18 cellular contexts compared by ENCODE assay signal in the genomic region with DNA sequence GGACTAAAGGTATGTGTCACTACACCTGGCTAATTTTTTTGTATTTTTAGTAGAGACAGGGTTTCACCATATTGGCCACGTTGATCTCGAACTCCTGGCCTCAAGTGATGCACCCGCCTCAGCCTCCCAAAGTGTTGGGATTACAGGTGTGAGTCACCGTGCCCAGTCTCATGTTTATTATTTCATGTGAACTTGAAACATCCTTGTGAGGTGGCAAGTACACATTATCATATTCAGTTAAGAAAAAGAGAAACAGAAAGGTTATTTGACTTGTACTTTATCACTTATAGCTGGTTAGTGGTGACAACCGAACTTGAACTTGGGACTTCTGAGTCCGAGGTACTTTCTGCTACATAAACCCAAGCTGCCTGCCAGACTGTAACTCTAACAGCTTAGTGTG. TPM values are rescaled to one million over a fixed set of nuclear protein-coding genes. Genes with fewer than 3 reads are reported as not detected.
DNase-seq lines count a peak whose midpoint lies in the region; ATAC-seq and FAIRE-seq lines count a peak whose summit lies in the region.
"Had no signal": no experiment of that assay in that cellular context is flagged by ENCODE, and none has a peak within 500 bp of the region (broad histone marks: within the 10 kb centered on the region; RNA-seq: fewer than 3 reads in every experiment).

No MANE protein-coding gene starts in this region.

- no peaks in the 10 kb centered on the region for H3K9me3 ChIP-seq in small intestine (ENCODE audit: control insufficient read depth, low read depth)
- no peaks in the 10 kb centered on the region for H3K9me3 ChIP-seq in naive thymus-derived CD4-positive, alpha-beta T cell (ENCODE audit: control insufficient read depth in 2 of 3, low read length in 3 of 3)
- H3K9me3 ChIP-seq: A549, BE2C had no signal

- no peaks in the 10 kb centered on the region for H3K9me3 Mint-ChIP-seq in naive thymus-derived CD4-positive, alpha-beta T cell
- H3K9me3 Mint-ChIP-seq: CD4-positive, alpha-beta memory T cell; H9 had no signal

- no peak overlapping the region for H3K4me3 ChIP-seq in small intestine (ENCODE audit: low read depth in 1 of 2, low read length in 2 of 2)
- no peak overlapping the region for H3K4me3 ChIP-seq in naive thymus-derived CD4-positive, alpha-beta T cell (ENCODE audit: low read length)
- H3K4me3 ChIP-seq: A549 had no signal

- POLR2A ChIA-PET in naive thymus-derived CD4-positive, alpha-beta T cell (lab: Charles Lee) = no interaction called here

- ATAC-seq in left colon = peak; percentile 65
- ATAC-seq in naive thymus-derived CD4-positive, alpha-beta T cell = no peak
- no peak for ATAC-seq in HG03139 (IDR thresholded peaks at IDR 0.05; ENCODE audit: unreplicated experiment)
- ATAC-seq: A549 had no signal

- intact Hi-C loops in left colon (cut with DNase I, micrococcal nuclease) = no loop called here
- intact Hi-C loops in naive thymus-derived CD4-positive, alpha-beta T cell (cut with micrococcal nuclease) = no loop called here

- no peak for FAIRE-seq in small intestine (lab: Jason Lieb, UNC)
- FAIRE-seq: A549, G401.6, GM12891 had no signal

- peaks cover 0 to 9% (median 3%) of the 10 kb centered on the region in 5 donors for H3K36me3 Mint-ChIP-seq in naive thymus-derived CD4-positive, alpha-beta T cell

- no peak overlapping the region for H3K27ac Mint-ChIP-seq in naive thymus-derived CD4-positive, alpha-beta T cell
- H3K27ac Mint-ChIP-seq: CD4-positive, alpha-beta memory T cell; H9 had no signal

- WGBS in small intestine, 3 donors = 46 to 76% (median 57%) methylated on average over 6 of the region's 6 CpGs

- H3K4me1 ChIP-seq in small intestine (ENCODE audit: control insufficient read depth in 2 of 2, insufficient read depth in 1 of 2, low read depth in 1 of 2, low read length in 1 of 2) = peaks cover 1 to 3% of the 10 kb centered on the region in 2 donors
- peaks cover 7% of the 10 kb centered on the region in 2 donors for H3K4me1 ChIP-seq in naive thymus-derived CD4-positive, alpha-beta T cell (ENCODE audit: control insufficient read depth in 2 of 2, insufficient read depth in 2 of 2, low read length in 2 of 2)
- H3K4me1 ChIP-seq: BE2C had no signal

- CTCF ChIA-PET in naive thymus-derived CD4-positive, alpha-beta T cell (lab: Charles Lee) = no interaction called here

- DNase-seq in stimulated activated CD4-positive, alpha-beta T cell treated with anti-CD3 and anti-CD28 coated beads, Interleukin-15, amount 100 ng/mL, for 24 hours = peak; percentile 4
- no peak for DNase-seq in stimulated activated CD4-positive, alpha-beta T cell treated with anti-CD3 and anti-CD28 coated beads, Interleukin-4, amount 100 ng/mL, for 24 hours
- DNase-seq in left colon (no peak), small intestine (peak; percentile 89)
- no peak for DNase-seq in naive thymus-derived CD4-positive, alpha-beta T cell
- DNase-seq: BE2C; CD4-positive, alpha-beta memory T cell; DMS153; DMS79 treated with DMSO at 0.1 percent for 48 hours; EL; GOT3; H9 had no signal

- H3K36me3 ChIP-seq in small intestine (ENCODE audit: control insufficient read depth in 2 of 2, insufficient read depth in 2 of 2, low read length in 2 of 2) = no peaks in the 10 kb centered on the region
- no peaks in the 10 kb centered on the region for H3K36me3 ChIP-seq in naive thymus-derived CD4-positive, alpha-beta T cell (ENCODE audit: control insufficient read depth in 2 of 3, insufficient read depth in 3 of 3, low read length in 3 of 3)
- H3K36me3 ChIP-seq: BE2C had no signal

- no peaks in the 10 kb centered on the region for H3K27me3 Mint-ChIP-seq in naive thymus-derived CD4-positive, alpha-beta T cell
- H3K27me3 Mint-ChIP-seq: CD4-positive, alpha-beta memory T cell had no signal

- H3K4me1 Mint-ChIP-seq in naive thymus-derived CD4-positive, alpha-beta T cell = peaks cover 0 to 17% (median 10%) of the 10 kb centered on the region in 7 donors

- H3K27me3 ChIP-seq in small intestine (ENCODE audit: control insufficient read depth in 2 of 2, insufficient read depth in 2 of 2, low read length in 2 of 2) = no peaks in the 10 kb centered on the region
- H3K27me3 ChIP-seq in naive thymus-derived CD4-positive, alpha-beta T cell (ENCODE audit: control insufficient read depth in 2 of 2, insufficient read depth in 2 of 2, low read length in 2 of 2) = no peaks in the 10 kb centered on the region
- H3K27me3 ChIP-seq: BE2C had no signal

- peak overlapping the region in 1 of 2 donors; percentile 17 for H3K27ac ChIP-seq in small intestine (ENCODE audit: low read depth in 1 of 2, low read length in 1 of 2)
- no peak overlapping the region for H3K27ac ChIP-seq in naive thymus-derived CD4-positive, alpha-beta T cell (ENCODE audit: low read depth, low read length)
- H3K27ac ChIP-seq: A549, C4-2B, HL-60 had no signal

- no peak overlapping the region for H3K4me3 Mint-ChIP-seq in naive thymus-derived CD4-positive, alpha-beta T cell
- H3K4me3 Mint-ChIP-seq: CD4-positive, alpha-beta memory T cell; H9 had no signal

RNA-seq across cellular contexts. Expression of gene ABHD3, which starts 24.4 kb away (rescaled TPM):
- 100 to 1,000 TPM; 131 TPM for total RNA-seq in left colon
- 100 to 1,000 TPM in 1 of 3 donors, 10 to 100 TPM in 2; 27.4 to 104 (median 40.8) TPM for polyA plus RNA-seq in small intestine
- 10 to 100 TPM; 26.9 to 53.1 (median 43.6) TPM for total RNA-seq in naive thymus-derived CD4-positive, alpha-beta T cell
- 10 to 100 TPM; 21.9 to 22.8 TPM for polyA plus RNA-seq in naive thymus-derived CD4-positive, alpha-beta T cell

Comparison
In these comparisons a context has a peak if more than half of its experiments do, and no peak if none do; other contexts are left out.
1. DNase-seq: peak in stimulated activated CD4-positive, alpha-beta T cell treated with anti-CD3 and anti-CD28 coated beads, Interleukin-15, amount 100 ng/mL, for 24 hours (single experiment) and small intestine (single experiment); none in stimulated activated CD4-positive, alpha-beta T cell treated with anti-CD3 and anti-CD28 coated beads, Interleukin-4, amount 100 ng/mL, for 24 hours (single experiment), left colon (0 of 2) and naive thymus-derived CD4-positive, alpha-beta T cell (0 of 9).